Comparison of ENCODE assay signal across 11 cellular contexts in genomic region chr2:46163804-46164569, GRCh38.
DNase-seq lines count a peak whose midpoint lies in the region; ATAC-seq, FAIRE-seq and TF ChIP-seq lines count a peak whose summit lies in the region.
"Had no signal": no experiment of that assay in that cellular context is flagged by ENCODE, and none has a peak within 500 bp of the region (broad histone marks: within the 10 kb centered on the region; RNA-seq: fewer than 3 reads in every experiment).

No MANE protein-coding gene starts in this region.

- WGBS in mammary epithelial cell (ENCODE audit: low coverage, missing lambda C conversion rate) = 62% methylated on average over 7 of the region's 8 CpGs
- WGBS in lung, 2 donors = 75 to 83% methylated on average over 8 of the region's 8 CpGs

- H3K27me3 ChIP-seq in mammary epithelial cell (ENCODE audit: insufficient read depth, low read length) (no peaks in the 10 kb centered on the region), lung (ENCODE audit: control insufficient read depth, insufficient read depth) (no peaks in the 10 kb centered on the region)

- H3K4me1 Mint-ChIP-seq in activated T-cell treated with anti-CD3 and anti-CD28 coated beads, Interleukin-2, amount 50 U/mL, for 4 hours (ENCODE audit: low read depth) = no peaks in the 10 kb centered on the region

- H3K9me3 Mint-ChIP-seq in activated T-cell treated with anti-CD3 and anti-CD28 coated beads, Interleukin-2, amount 50 U/mL, for 4 hours = no peaks in the 10 kb centered on the region
- H3K9me3 Mint-ChIP-seq: activated T-cell treated with anti-CD3 and anti-CD28 coated beads, Interleukin-2, amount 50 U/mL, for 24 hours had no signal

- H3K4me3 Mint-ChIP-seq in activated T-cell treated with anti-CD3 and anti-CD28 coated beads, Interleukin-2, amount 50 U/mL, for 4 hours = no peak overlapping the region
- H3K4me3 Mint-ChIP-seq: activated T-cell treated with anti-CD3 and anti-CD28 coated beads, Interleukin-2, amount 50 U/mL, for 24 hours had no signal

- ATAC-seq in lung (ENCODE audit: insufficient read depth, low FRiP score) = peak; percentile 67
- ATAC-seq in activated T-cell treated with anti-CD3 and anti-CD28 coated beads, Interleukin-2, amount 50 U/mL, for 4 hours = no peak
- ATAC-seq in HG02763 (IDR thresholded peaks at IDR 0.05; ENCODE audit: unreplicated experiment) = no peak

- TF ChIP-seq CTCF in mammary epithelial cell (conservative IDR thresholded peaks at IDR 0.05 in 1 of 2, IDR thresholded peaks at IDR 0.05 in 1 of 2; ENCODE audit: extremely low read depth in 1 of 2, insufficient read depth in 1 of 2, low read depth in 1 of 2, low read length in 2 of 2) = no peak
- TF ChIP-seq CTCF in lung (IDR thresholded peaks at IDR 0.05; ENCODE audit: control extremely low read depth, extremely low read depth) = no peak

- peak overlapping the region; percentile 62 for H3K4me2 ChIP-seq in mammary epithelial cell (ENCODE audit: insufficient read depth, low read depth, low read length)

- no peaks in the 10 kb centered on the region for H3K9me3 ChIP-seq in mammary epithelial cell (replicated peaks; ENCODE audit: insufficient read depth, low read length)
- H3K9me3 ChIP-seq in lung (ENCODE audit: control insufficient read depth in 2 of 2, insufficient read depth in 1 of 2, low read length in 1 of 2) = no peaks in the 10 kb centered on the region

- in situ Hi-C loops in mammary epithelial cell (cut with MboI; ENCODE audit: low sequenced_read_pairs in 2 of 2) = no loop called here

- BruUV-seq in mammary epithelial cell (replicated peaks; lab: Mats Ljungman, UMichigan) = no TSS peak

- H3K27ac ChIP-seq in mammary epithelial cell (ENCODE audit: insufficient read depth, low read depth, low read length) (peak overlapping the region; percentile 10), lung (ENCODE audit: low read depth in 1 of 2, low read length in 1 of 2) (peak overlapping the region; percentile 51 to 60)

- H3K9ac ChIP-seq in mammary epithelial cell (ENCODE audit: insufficient read depth, low read length) = no peak overlapping the region

- no peak for FAIRE-seq in urothelium cell line (lab: Jason Lieb, UNC)
- FAIRE-seq: G401.6 had no signal

- H3K4me3 ChIP-seq in mammary epithelial cell (replicated peaks in 1 of 3; ENCODE audit: insufficient read depth in 1 of 3, low read depth in 2 of 3, low read length in 3 of 3) = no peak overlapping the region
- H3K4me3 ChIP-seq in lung = no peak overlapping the region

- H4K20me1 ChIP-seq in mammary epithelial cell (ENCODE audit: insufficient read depth, low read length) = no peaks in the 10 kb centered on the region

- H3K27me3 Mint-ChIP-seq in activated T-cell treated with anti-CD3 and anti-CD28 coated beads, Interleukin-2, amount 50 U/mL, for 4 hours (ENCODE audit: low read depth) = no peaks in the 10 kb centered on the region
- H3K27me3 Mint-ChIP-seq: activated T-cell treated with anti-CD3 and anti-CD28 coated beads, Interleukin-2, amount 50 U/mL, for 24 hours had no signal

- H2AFZ ChIP-seq in mammary epithelial cell (ENCODE audit: low read depth, low read length) = peak overlapping the region; percentile 6

- DNase-seq in activated effector memory CD4-positive, alpha-beta T cell treated with anti-CD3 and anti-CD28 coated beads, Interleukin-2, amount 50 U/mL, for 16 hours = peak; percentile 24
- no peak for DNase-seq in activated effector memory CD4-positive, alpha-beta T cell treated with Interleukin-2 at 50 U/mL for 16 hours
- DNase-seq in mammary epithelial cell (peak; percentile 80), lung (ENCODE audit: low spot score) (peak; percentile 50), urothelium cell line (ENCODE audit: low spot score) (peak; percentile 78), NCI-H526 (lab: John Stamatoyannopoulos, UW) (no peak)
- DNase-seq in activated T-cell treated with anti-CD3 and anti-CD28 coated beads, Interleukin-2, amount 50 U/mL, for 4 hours = no peak
- DNase-seq: activated T-cell treated with anti-CD3 and anti-CD28 coated beads, Interleukin-2, amount 50 U/mL, for 24 hours; NCI-H1048 had no signal

- H3K4me1 ChIP-seq in mammary epithelial cell (ENCODE audit: insufficient read depth, low read length) (peaks cover 36% of the 10 kb centered on the region), lung (ENCODE audit: control insufficient read depth in 2 of 2, insufficient read depth in 2 of 2, low read length in 2 of 2) (peaks cover 7 to 22% of the 10 kb centered on the region in 2 donors)

- peaks cover 17% of the 10 kb centered on the region for H3K36me3 Mint-ChIP-seq in activated T-cell treated with anti-CD3 and anti-CD28 coated beads, Interleukin-2, amount 50 U/mL, for 4 hours (ENCODE audit: insufficient read depth)

- no peaks in the 10 kb centered on the region for H3K79me2 ChIP-seq in mammary epithelial cell (ENCODE audit: insufficient read depth, low read length)

- CTCF ChIA-PET in mammary epithelial cell (lab: Charles Lee; ENCODE audit: low non-redundant PET) = no interaction called here

- intact Hi-C loops in mammary epithelial cell (cut with micrococcal nuclease) = loop anchor here (2.0 kb wide), 1 partner anchor 29 kb away; no protein-coding TSS in a partner anchor

- dilution Hi-C loops in mammary epithelial cell (cut with HindIII; ENCODE audit: low sequenced_read_pairs) = loop anchor here (5.0 kb wide), 2 partner anchors 73 to 122 kb away; no protein-coding TSS in a partner anchor

- H3K36me3 ChIP-seq in mammary epithelial cell (ENCODE audit: insufficient read depth, low read length) (no peaks in the 10 kb centered on the region), lung (ENCODE audit: control insufficient read depth in 2 of 2, insufficient read depth in 2 of 2, low read length in 2 of 2) (peaks cover 0 to 27% of the 10 kb centered on the region in 2 donors)

Comparison
In these comparisons a context has a peak if more than half of its experiments do, and no peak if none do; other contexts are left out.
1. DNase-seq: peak in activated effector memory CD4-positive, alpha-beta T cell treated with anti-CD3 and anti-CD28 coated beads, Interleukin-2, amount 50 U/mL, for 16 hours (single experiment), mammary epithelial cell (single experiment), lung (single experiment) and urothelium cell line (single experiment); none in activated effector memory CD4-positive, alpha-beta T cell treated with Interleukin-2 at 50 U/mL for 16 hours (single experiment), activated T-cell treated with anti-CD3 and anti-CD28 coated beads, Interleukin-2, amount 50 U/mL, for 4 hours (single experiment) and NCI-H526 (0 of 2).